Comparison of ENCODE assay signal across 1 cellular context in genomic region chr1:207429963-207430362, GRCh38.
A peak's percentile ranks its signal among the peaks of the same experiment; 100 is the strongest.
TF ChIP-seq lines count a peak whose summit lies in the region.

No MANE protein-coding gene starts in this region.

TF ChIP-seq in GM12878, 131 proteins besides CTCF, POLR2A, EP300 and RAD21 (continued from another document):
- TF ChIP-seq, protein P1, sequence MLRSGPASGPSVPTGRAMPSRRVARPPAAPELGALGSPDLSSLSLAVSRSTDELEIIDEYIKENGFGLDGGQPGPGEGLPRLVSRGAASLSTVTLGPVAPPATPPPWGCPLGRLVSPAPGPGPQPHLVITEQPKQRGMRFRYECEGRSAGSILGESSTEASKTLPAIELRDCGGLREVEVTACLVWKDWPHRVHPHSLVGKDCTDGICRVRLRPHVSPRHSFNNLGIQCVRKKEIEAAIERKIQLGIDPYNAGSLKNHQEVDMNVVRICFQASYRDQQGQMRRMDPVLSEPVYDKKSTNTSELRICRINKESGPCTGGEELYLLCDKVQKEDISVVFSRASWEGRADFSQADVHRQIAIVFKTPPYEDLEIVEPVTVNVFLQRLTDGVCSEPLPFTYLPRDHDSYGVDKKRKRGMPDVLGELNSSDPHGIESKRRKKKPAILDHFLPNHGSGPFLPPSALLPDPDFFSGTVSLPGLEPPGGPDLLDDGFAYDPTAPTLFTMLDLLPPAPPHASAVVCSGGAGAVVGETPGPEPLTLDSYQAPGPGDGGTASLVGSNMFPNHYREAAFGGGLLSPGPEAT (IDR thresholded peaks at IDR 0.05; ENCODE audit: low read depth): 0 out of 2 replicates have a peak, but pooled peaks have one; percentile 11
- TF ChIP-seq RUNX3 (IDR thresholded peaks at IDR 0.05; ENCODE audit: low read length) (peak; percentile 72; the same call in 1 of the 2 replicates), IKZF1 (conservative IDR thresholded peaks at IDR 0.05) (peak; percentile 56), TAF1 (IDR thresholded peaks at IDR 0.05; ENCODE audit: borderline replicate concordance, low read depth, low read length) (0 out of 2 replicates have a peak, but pooled peaks have one; percentile 23), NR2F1 (conservative IDR thresholded peaks at IDR 0.05) (peak; percentile 48), NRF1 (conservative IDR thresholded peaks at IDR 0.05; ENCODE audit: low read depth, low read length) (no peak), CBX5 (IDR thresholded peaks at IDR 0.05; ENCODE audit: low read depth) (no peak), IRF4 (IDR thresholded peaks at IDR 0.05; ENCODE audit: low read depth, low read length) (0 out of 2 replicates have a peak, but pooled peaks have one; percentile 38), IKZF2 (IDR thresholded peaks at IDR 0.05) (peak; percentile 57 to 74; a peak in 3 of 4 replicates), MTA2 (IDR thresholded peaks at IDR 0.05; ENCODE audit: low read depth) (peak; percentile 46), FOXM1 (IDR thresholded peaks at IDR 0.05; ENCODE audit: low read depth, low read length) (peak; percentile 17; the same call in 1 of the 2 replicates)
- TF ChIP-seq, protein P2, sequence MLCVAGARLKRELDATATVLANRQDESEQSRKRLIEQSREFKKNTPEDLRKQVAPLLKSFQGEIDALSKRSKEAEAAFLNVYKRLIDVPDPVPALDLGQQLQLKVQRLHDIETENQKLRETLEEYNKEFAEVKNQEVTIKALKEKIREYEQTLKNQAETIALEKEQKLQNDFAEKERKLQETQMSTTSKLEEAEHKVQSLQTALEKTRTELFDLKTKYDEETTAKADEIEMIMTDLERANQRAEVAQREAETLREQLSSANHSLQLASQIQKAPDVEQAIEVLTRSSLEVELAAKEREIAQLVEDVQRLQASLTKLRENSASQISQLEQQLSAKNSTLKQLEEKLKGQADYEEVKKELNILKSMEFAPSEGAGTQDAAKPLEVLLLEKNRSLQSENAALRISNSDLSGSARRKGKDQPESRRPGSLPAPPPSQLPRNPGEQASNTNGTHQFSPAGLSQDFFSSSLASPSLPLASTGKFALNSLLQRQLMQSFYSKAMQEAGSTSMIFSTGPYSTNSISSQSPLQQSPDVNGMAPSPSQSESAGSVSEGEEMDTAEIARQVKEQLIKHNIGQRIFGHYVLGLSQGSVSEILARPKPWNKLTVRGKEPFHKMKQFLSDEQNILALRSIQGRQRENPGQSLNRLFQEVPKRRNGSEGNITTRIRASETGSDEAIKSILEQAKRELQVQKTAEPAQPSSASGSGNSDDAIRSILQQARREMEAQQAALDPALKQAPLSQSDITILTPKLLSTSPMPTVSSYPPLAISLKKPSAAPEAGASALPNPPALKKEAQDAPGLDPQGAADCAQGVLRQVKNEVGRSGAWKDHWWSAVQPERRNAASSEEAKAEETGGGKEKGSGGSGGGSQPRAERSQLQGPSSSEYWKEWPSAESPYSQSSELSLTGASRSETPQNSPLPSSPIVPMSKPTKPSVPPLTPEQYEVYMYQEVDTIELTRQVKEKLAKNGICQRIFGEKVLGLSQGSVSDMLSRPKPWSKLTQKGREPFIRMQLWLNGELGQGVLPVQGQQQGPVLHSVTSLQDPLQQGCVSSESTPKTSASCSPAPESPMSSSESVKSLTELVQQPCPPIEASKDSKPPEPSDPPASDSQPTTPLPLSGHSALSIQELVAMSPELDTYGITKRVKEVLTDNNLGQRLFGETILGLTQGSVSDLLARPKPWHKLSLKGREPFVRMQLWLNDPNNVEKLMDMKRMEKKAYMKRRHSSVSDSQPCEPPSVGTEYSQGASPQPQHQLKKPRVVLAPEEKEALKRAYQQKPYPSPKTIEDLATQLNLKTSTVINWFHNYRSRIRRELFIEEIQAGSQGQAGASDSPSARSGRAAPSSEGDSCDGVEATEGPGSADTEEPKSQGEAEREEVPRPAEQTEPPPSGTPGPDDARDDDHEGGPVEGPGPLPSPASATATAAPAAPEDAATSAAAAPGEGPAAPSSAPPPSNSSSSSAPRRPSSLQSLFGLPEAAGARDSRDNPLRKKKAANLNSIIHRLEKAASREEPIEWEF (IDR thresholded peaks at IDR 0.05; ENCODE audit: insufficient replicate concordance, low read depth, low read length): no peak
- TF ChIP-seq, protein P3, sequence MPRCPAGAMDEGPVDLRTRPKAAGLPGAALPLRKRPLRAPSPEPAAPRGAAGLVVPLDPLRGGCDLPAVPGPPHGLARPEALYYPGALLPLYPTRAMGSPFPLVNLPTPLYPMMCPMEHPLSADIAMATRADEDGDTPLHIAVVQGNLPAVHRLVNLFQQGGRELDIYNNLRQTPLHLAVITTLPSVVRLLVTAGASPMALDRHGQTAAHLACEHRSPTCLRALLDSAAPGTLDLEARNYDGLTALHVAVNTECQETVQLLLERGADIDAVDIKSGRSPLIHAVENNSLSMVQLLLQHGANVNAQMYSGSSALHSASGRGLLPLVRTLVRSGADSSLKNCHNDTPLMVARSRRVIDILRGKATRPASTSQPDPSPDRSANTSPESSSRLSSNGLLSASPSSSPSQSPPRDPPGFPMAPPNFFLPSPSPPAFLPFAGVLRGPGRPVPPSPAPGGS (IDR thresholded peaks at IDR 0.05; ENCODE audit: borderline replicate concordance, insufficient read depth, low read depth, low read length, poor library complexity, severe bottlenecking): peak; percentile 38
TF ChIP-seq in GM12878: peak in this region for 16.
